ENCODE assay signal across 15 cellular contexts in genomic region chr9:82052081-82052480, GRCh38.
DNase-seq lines count a peak whose midpoint lies in the region; ATAC-seq lines count a peak whose summit lies in the region.
"Had no signal": no experiment of that assay in that cellular context is flagged by ENCODE, and none has a peak within 500 bp of the region (broad histone marks: within the 10 kb centered on the region; RNA-seq: fewer than 3 reads in every experiment).

No MANE protein-coding gene starts in this region.

- ATAC-seq in GM21381 (IDR thresholded peaks at IDR 0.05; ENCODE audit: unreplicated experiment) = no peak
- ATAC-seq: CD8-positive, alpha-beta T cell had no signal

- peak; percentile 4 for DNase-seq in DMS 273 (lab: John Stamatoyannopoulos, UW; ENCODE audit: unreplicated experiment)
- DNase-seq in DMS 273 treated with DMSO at 0.1 percent for 48 hours (lab: John Stamatoyannopoulos, UW) = no peak
- peak; percentile 62 for DNase-seq in NCI-H1694 treated with DMSO at 0.1 percent for 48 hours (lab: John Stamatoyannopoulos, UW)
- peak; percentile 96 for DNase-seq in cerebellar cortex (ENCODE audit: low spot score)
- no peak for DNase-seq in NCI-H748 treated with DMSO at 0.1 percent for 48 hours (lab: John Stamatoyannopoulos, UW)
- no peak for DNase-seq in NK-92 (lab: John Stamatoyannopoulos, UW; ENCODE audit: unreplicated experiment)
- DNase-seq: Caco-2; CD4-positive, CD25-positive, alpha-beta regulatory T cell; CD8-positive, alpha-beta T cell; DMS53; DMS79 treated with DMSO at 0.1 percent for 48 hours; GM23248; H7; HCEC 1CT had no signal

Comparison
In these comparisons a context has a peak if more than half of its experiments do, and no peak if none do; other contexts are left out.
1. DNase-seq: peak in DMS 273 (single experiment), NCI-H1694 treated with DMSO at 0.1 percent for 48 hours (single experiment) and cerebellar cortex (single experiment); none in DMS 273 treated with DMSO at 0.1 percent for 48 hours (single experiment), NCI-H748 treated with DMSO at 0.1 percent for 48 hours (single experiment) and NK-92 (single experiment).